In the genomic region with DNA sequence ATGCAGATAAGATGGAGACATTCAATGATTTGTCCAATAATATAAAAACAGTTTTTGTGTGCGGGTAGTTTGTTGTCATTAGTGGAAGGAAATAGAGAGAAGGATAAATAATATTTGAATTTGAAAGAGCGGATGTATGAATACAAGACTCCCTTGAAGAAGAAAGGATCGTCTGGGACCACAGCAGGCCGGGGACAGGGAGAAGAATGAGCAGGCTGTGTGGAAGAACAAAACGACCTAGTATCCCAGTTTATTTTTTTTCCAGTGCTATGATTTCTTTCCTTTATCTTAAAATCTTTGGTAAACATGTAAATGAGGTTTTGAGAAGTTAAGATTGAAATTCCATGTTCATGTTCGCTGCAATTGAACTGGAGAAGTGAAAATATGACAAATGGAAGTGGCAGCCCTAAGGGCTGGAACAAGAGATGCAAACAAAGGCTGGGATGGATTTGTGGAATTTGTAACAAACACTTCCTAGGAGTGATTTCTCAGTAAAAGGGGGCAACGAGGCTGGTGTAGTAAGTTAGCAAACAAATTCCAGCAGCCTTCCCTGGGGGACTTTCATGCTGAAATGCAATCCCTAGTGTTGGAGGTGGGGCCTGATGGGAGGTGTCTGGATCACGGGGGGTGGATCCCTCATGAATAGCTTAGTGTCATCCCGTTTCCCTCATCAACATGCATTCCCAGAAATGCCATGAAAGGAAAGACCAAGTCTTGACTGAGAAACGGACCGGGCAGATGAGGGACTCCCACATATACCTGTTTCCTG, we compare ENCODE assay signal across 8 cellular contexts. TPM values are rescaled to one million over a fixed set of nuclear protein-coding genes. Genes with fewer than 3 reads are reported as not detected.
A peak's percentile ranks its signal among the peaks of the same experiment; 100 is the strongest.
DNase-seq lines count a peak whose midpoint lies in the region; ATAC-seq and TF ChIP-seq lines count a peak whose summit lies in the region.

No MANE protein-coding gene starts in this region.

- H3K9me3 Mint-ChIP-seq in nephron progenitor cell: peaks cover 3% of the 10 kb centered on the region

- DNase-seq in DMS153 (lab: John Stamatoyannopoulos, UW) (peak; percentile 75), SJCRH30 (peak; percentile 91 to 96), fibroblast of villous mesenchyme (ENCODE audit: low read depth) (peak; percentile 92), nephron progenitor cell (peak; percentile 74)

- no peaks in the 10 kb centered on the region for H3K36me3 Mint-ChIP-seq in nephron progenitor cell (ENCODE audit: low read depth)

- peaks cover 7% of the 10 kb centered on the region; the same call in 1 of the 2 replicates for H3K4me1 ChIP-seq in SJCRH30

- peak overlapping the region; percentile 94 for H3K4me3 Mint-ChIP-seq in nephron progenitor cell

- H3K27ac Mint-ChIP-seq in nephron progenitor cell: peak overlapping the region; percentile 99

- peaks cover 51% of the 10 kb centered on the region for H3K4me1 Mint-ChIP-seq in nephron progenitor cell

- H3K27me3 ChIP-seq in SJCRH30: no peaks in the 10 kb centered on the region

- no peaks in the 10 kb centered on the region for H3K9me3 ChIP-seq in SJCRH30 (replicated peaks)

- no peaks in the 10 kb centered on the region for H3K27me3 Mint-ChIP-seq in nephron progenitor cell (ENCODE audit: low read depth, poor library complexity)

- H3K4me3 ChIP-seq in SJCRH30 (peak overlapping the region; percentile 56), fibroblast of villous mesenchyme (ENCODE audit: low read depth, low read length) (peak overlapping the region; percentile 58)

- H3K27ac ChIP-seq in SJCRH30: peak overlapping the region; percentile 77

- H3K36me3 ChIP-seq in SJCRH30: no peaks in the 10 kb centered on the region

- TF ChIP-seq CTCF in fibroblast of villous mesenchyme (IDR thresholded peaks at IDR 0.05; ENCODE audit: insufficient read depth, low read depth, low read length) (no peak), nephron progenitor cell (IDR thresholded peaks at IDR 0.05) (no peak)

- ATAC-seq in HG03520 (IDR thresholded peaks at IDR 0.05; ENCODE audit: unreplicated experiment) (no peak), GM21717 (IDR thresholded peaks at IDR 0.05; ENCODE audit: unreplicated experiment) (no peak), HG02870 (IDR thresholded peaks at IDR 0.05; ENCODE audit: unreplicated experiment) (no peak), GM18502 (IDR thresholded peaks at IDR 0.05; ENCODE audit: poor library complexity, unreplicated experiment) (no peak)

RNA-seq across cellular contexts. Expression of a gene that starts 10.2 kb away (rescaled TPM):
- 55.5 and 63.8 TPM in 2 replicates for total RNA-seq in SJCRH30 (2014; rRNA removed; shearing (Covaris generic))
- 59.9 and 60.5 TPM in 2 replicates for total RNA-seq in fibroblast of villous mesenchyme
